In the genomic region with DNA sequence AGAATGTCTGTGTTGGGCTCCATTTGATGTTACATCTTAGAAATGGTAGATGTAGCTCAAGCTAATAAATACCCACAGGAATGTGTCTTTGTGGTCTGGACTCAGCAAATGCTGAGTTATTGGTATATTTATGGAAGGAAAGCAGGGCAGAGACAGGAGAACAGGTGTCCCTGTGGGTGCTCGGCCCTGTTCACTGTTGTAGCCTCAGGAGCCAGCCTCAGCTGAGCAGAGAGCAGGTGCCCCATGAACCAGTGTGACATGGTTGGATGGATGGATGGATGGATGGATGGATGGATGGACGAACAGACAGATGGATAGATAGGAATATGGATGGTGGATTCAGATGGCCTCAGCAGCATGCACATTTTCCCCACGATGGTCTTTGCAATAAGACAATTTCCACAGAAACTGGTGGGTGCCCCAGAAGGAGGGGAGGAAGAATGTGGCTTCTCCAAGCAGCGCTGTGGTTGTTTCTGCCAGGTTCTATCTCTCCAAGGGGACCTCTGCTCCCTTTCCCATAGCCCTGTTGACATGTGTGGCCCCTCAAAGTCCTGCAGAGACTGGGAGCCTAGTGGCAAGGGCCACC, we compare ENCODE assay signal across 9 cellular contexts. TPM values are rescaled to one million over a fixed set of nuclear protein-coding genes. Genes with fewer than 3 reads are reported as not detected.
DNase-seq lines count a peak whose midpoint lies in the region; ATAC-seq, FAIRE-seq and TF ChIP-seq lines count a peak whose summit lies in the region.
"Had no signal": no experiment of that assay in that cellular context is flagged by ENCODE, and none has a peak within 500 bp of the region (broad histone marks: within the 10 kb centered on the region; RNA-seq: fewer than 3 reads in every experiment).

No MANE protein-coding gene starts in this region.

- H3K36me3 ChIP-seq in HCT116 (ENCODE audit: control insufficient read depth in 1 of 2, insufficient read depth in 2 of 2, low read length in 2 of 2): no peaks in the 10 kb centered on the region
- no peaks in the 10 kb centered on the region for H3K36me3 ChIP-seq in smooth muscle cell (ENCODE audit: low read depth)

- H3K27me3 ChIP-seq in HCT116 (ENCODE audit: insufficient read depth, low read length) (no peaks in the 10 kb centered on the region), smooth muscle cell (ENCODE audit: low read depth) (no peaks in the 10 kb centered on the region)

- H3K4me2 ChIP-seq in HCT116 (ENCODE audit: low read length) (0 out of 2 replicates have a peak overlapping the region, but pooled peaks have one; percentile 90), smooth muscle cell (no peak overlapping the region)

- peaks cover 22% of the 10 kb centered on the region for H3F3A ChIP-seq in smooth muscle cell (ENCODE audit: low read depth)

- POLR2A ChIA-PET in HCT116 (lab: Charles Lee): interaction anchor here (1.0 to 1.6 kb wide), 2 partner anchors 9 to 111 kb away, joined by 3 to 5 read pairs; partner anchors contain the start of gene IRF1
- POLR2A ChIA-PET in T-cell (lab: Charles Lee): interaction anchor here in 1 of 2 donors (0.6 to 1.3 kb wide), 4 partner anchors 8 to 368 kb away, joined by 3 to 5 read pairs (median 3); partner anchors contain the start of gene IRF1

- no peak for FAIRE-seq in frontal cortex (lab: Jason Lieb, UNC)

- ATAC-seq in HCT116: no peak
- no peak for ATAC-seq in T-cell (replicated peaks in 1 of 4)
- no peak for ATAC-seq in GM21576 (IDR thresholded peaks at IDR 0.05; ENCODE audit: unreplicated experiment)
- ATAC-seq in omental fat pad (ENCODE audit: low FRiP score): no peak

- CTCF ChIA-PET in HCT116 (lab: Charles Lee): interaction anchor here (0.9 to 3.2 kb wide), 4 partner anchors 27 to 111 kb away, joined by 3 to 37 read pairs (median 16); no protein-coding TSS in a partner anchor
- CTCF ChIA-PET in T-cell (lab: Charles Lee): interaction anchor here (1.6 to 4.4 kb wide), 3 partner anchors 87 to 112 kb away, joined by 4 to 72 read pairs (median 22); no protein-coding TSS in a partner anchor

- H3K4me1 ChIP-seq in HCT116 (ENCODE audit: control insufficient read depth in 1 of 2, insufficient read depth in 2 of 2, low read length in 2 of 2): peaks cover 23 to 71% of the 10 kb centered on the region in 2 experiments
- H3K4me1 ChIP-seq in smooth muscle cell (ENCODE audit: low read depth): peaks cover 7% of the 10 kb centered on the region

- H3K36me3 Mint-ChIP-seq in T-cell: no peaks in the 10 kb centered on the region
- no peaks in the 10 kb centered on the region for H3K36me3 Mint-ChIP-seq in immature natural killer cell
- H3K36me3 Mint-ChIP-seq: brain had no signal

- RAD21 ChIA-PET in HCT116 (lab: Charles Lee; ENCODE audit: low non-redundant PET in 1 of 2, low total read pairs in 2 of 2, uncharacterized antibody in 2 of 2, unreplicated experiment in 2 of 2): interaction anchor here (0.6 to 3.6 kb wide), 3 partner anchors 111 to 264 kb away, joined by 3 to 12 read pairs (median 4); no protein-coding TSS in a partner anchor

- no TSS peak for BruUV-seq in HCT116 (replicated peaks; lab: Mats Ljungman, UMichigan)

- no peaks in the 10 kb centered on the region for H3K9me3 Mint-ChIP-seq in T-cell
- no peaks in the 10 kb centered on the region for H3K9me3 Mint-ChIP-seq in immature natural killer cell
- H3K9me3 Mint-ChIP-seq: brain had no signal

- H3K9me3 ChIP-seq in HCT116 (ENCODE audit: control insufficient read depth in 1 of 2, insufficient read depth in 1 of 2, low read depth in 1 of 2, low read length in 2 of 2) (no peaks in the 10 kb centered on the region), smooth muscle cell (replicated peaks; ENCODE audit: low read depth) (no peaks in the 10 kb centered on the region)

- H3K27ac Mint-ChIP-seq in T-cell (peak overlapping the region; percentile 77 to 99), immature natural killer cell (peak overlapping the region; percentile 93 to 99 (median 96))

- no peaks in the 10 kb centered on the region for H3K27me3 Mint-ChIP-seq in T-cell
- H3K27me3 Mint-ChIP-seq in immature natural killer cell (ENCODE audit: low read depth in 3 of 3): peaks cover 2 to 10% (median 4%) of the 10 kb centered on the region in 3 donors

- no peak for TF ChIP-seq CTCF in HCT116 (IDR thresholded peaks at IDR 0.05 in 2 of 3, conservative IDR thresholded peaks at IDR 0.05 in 1 of 3; ENCODE audit: borderline replicate concordance in 1 of 3, insufficient read depth in 1 of 3, low read depth in 2 of 3, low read length in 2 of 3)
- TF ChIP-seq CTCF in smooth muscle cell (IDR thresholded peaks at IDR 0.05; ENCODE audit: borderline replicate concordance, insufficient read depth, poor library complexity, severe bottlenecking): no peak
- no peak for TF ChIP-seq CTCF in omental fat pad (IDR thresholded peaks at IDR 0.05)

- TF ChIP-seq POLR2A in HCT116 (IDR thresholded peaks at IDR 0.05; ENCODE audit: borderline replicate concordance, extremely low read depth, insufficient read depth, insufficient read length): no peak

- H3K9ac ChIP-seq in HCT116 (ENCODE audit: low read length) (no peak overlapping the region), smooth muscle cell (ENCODE audit: low read depth) (peak overlapping the region; percentile 25)

- H3K79me2 ChIP-seq in HCT116 (ENCODE audit: insufficient read depth, low read length) (no peaks in the 10 kb centered on the region), smooth muscle cell (ENCODE audit: low read depth) (no peaks in the 10 kb centered on the region)

- TF ChIP-seq RAD21 in HCT116 (IDR thresholded peaks at IDR 0.05; ENCODE audit: low read depth): no peak

- no peak overlapping the region for H3K4me3 Mint-ChIP-seq in T-cell
- H3K4me3 Mint-ChIP-seq in immature natural killer cell: peak overlapping the region in 1 of 5 donors; percentile 18

- intact Hi-C loops in HCT116 (cut with micrococcal nuclease): loop anchor here (10.0 kb wide), 1 partner anchor 204 kb away; the partner anchor contains the start of gene SLC22A4

- H2AFZ ChIP-seq in HCT116 (ENCODE audit: low read depth, low read length, poor library complexity, severe bottlenecking) (no peak overlapping the region), smooth muscle cell (ENCODE audit: low read depth) (no peak overlapping the region)

- 95% methylated on average over 4 of the region's 4 CpGs for WGBS in smooth muscle cell (ENCODE audit: low lambda C conversion rate)

- no peaks in the 10 kb centered on the region for H4K20me1 ChIP-seq in HCT116 (ENCODE audit: insufficient read depth)
- H4K20me1 ChIP-seq in smooth muscle cell (ENCODE audit: low read depth): no peaks in the 10 kb centered on the region

- H3K4me1 Mint-ChIP-seq in T-cell (peaks cover 48 to 58% (median 56%) of the 10 kb centered on the region in 3 donors), immature natural killer cell (peaks cover 54 to 66% of the 10 kb centered on the region in 2 donors)

- H3K9me2 ChIP-seq in HCT116 (ENCODE audit: insufficient read depth): no peaks in the 10 kb centered on the region

- no peak overlapping the region for H3K27ac ChIP-seq in HCT116 (ENCODE audit: low read depth, low read length)
- peak overlapping the region; percentile 78 for H3K27ac ChIP-seq in smooth muscle cell (ENCODE audit: low read depth)

- DNase-seq in HCT116 (ENCODE audit: low read depth, low spot score): no peak
- DNase-seq in T-cell: no peak
- no peak for DNase-seq in immature natural killer cell
- DNase-seq in smooth muscle cell (lab: John Stamatoyannopoulos, UW; ENCODE audit: unreplicated experiment): no peak
- DNase-seq in frontal cortex (ENCODE audit: low spot score in 2 of 2): no peak
- DNase-seq in omental fat pad (ENCODE audit: low spot score): no peak
- DNase-seq: NCI-H446 treated with DMSO at 0.1 percent for 48 hours had no signal

- no peak overlapping the region for H3K4me3 ChIP-seq in HCT116 (replicated peaks in 1 of 2; ENCODE audit: low read depth in 1 of 2, low read length in 2 of 2)
- H3K4me3 ChIP-seq in smooth muscle cell: no peak overlapping the region

TF ChIP-seq in HCT116, 20 proteins besides CTCF, POLR2A, EP300 and RAD21 (continues in another document):
- no peak for TF ChIP-seq YY1 (IDR thresholded peaks at IDR 0.05; ENCODE audit: extremely low read depth, insufficient replicate concordance, low read depth, low read length)
- TF ChIP-seq CBX3 (IDR thresholded peaks at IDR 0.05; ENCODE audit: low read depth): no peak
- no peak for TF ChIP-seq POLR2AphosphoS5 (IDR thresholded peaks at IDR 0.05; ENCODE audit: low read depth, low read length)
- TF ChIP-seq ZNF274 (IDR thresholded peaks at IDR 0.05; ENCODE audit: low read depth, low read length): no peak
- TF ChIP-seq ATF3 (IDR thresholded peaks at IDR 0.05): no peak
- no peak for TF ChIP-seq JUND (IDR thresholded peaks at IDR 0.05)
- TF ChIP-seq FOSL1 (IDR thresholded peaks at IDR 0.05; ENCODE audit: low read depth): no peak
- no peak for TF ChIP-seq MAX (IDR thresholded peaks at IDR 0.05)
- TF ChIP-seq SRF (IDR thresholded peaks at IDR 0.05; ENCODE audit: low read depth): no peak
- no peak for TF ChIP-seq SIN3A (IDR thresholded peaks at IDR 0.05; ENCODE audit: low read depth)

RNA-seq across cellular contexts. Expression of gene IRF1, which starts 8.2 kb away (rescaled TPM):
- total RNA-seq in HCT116 (2021; ENCODE audit: unreplicated experiment): 30.1 TPM
- polyA plus RNA-seq in HCT116 (2012): 16.5 and 26.0 TPM in 2 replicates
- total RNA-seq in T-cell: 100 to 1,000 TPM; 167 to 859 (median 252) TPM
- polyA plus RNA-seq in immature natural killer cell: 100 to 1,000 TPM; 349 to 460 (median 371) TPM
- 15.7 and 18.0 TPM in 2 replicates for total RNA-seq in smooth muscle cell
- polyA plus RNA-seq in smooth muscle cell: 19.1 and 25.5 TPM in 2 replicates
- total RNA-seq in frontal cortex: 1.2 TPM
- total RNA-seq in omental fat pad: 100 to 1,000 TPM in 3 of 4 donors, 10 to 100 TPM in 1; 23.5 to 172 (median 133) TPM

RNA-seq across cellular contexts. Expression of gene IL5, which starts 44.5 kb away (rescaled TPM):
- total RNA-seq in HCT116 (2021; ENCODE audit: unreplicated experiment) (not detected), T-cell (1 to 10 TPM in 1 of 5 donors, not detected in 4; 1.2 TPM), smooth muscle cell (not detected in 2 replicates), frontal cortex (not detected), omental fat pad (not detected)
- polyA plus RNA-seq in HCT116 (2012): not detected in 2 replicates
- polyA plus RNA-seq in immature natural killer cell (not detected), smooth muscle cell (not detected in 2 replicates)

RNA-seq across cellular contexts. Expression of gene RAD50, which starts 58.0 kb away (rescaled TPM):
- total RNA-seq in HCT116 (2021; ENCODE audit: unreplicated experiment) (43.6 TPM), T-cell (10 to 100 TPM; 19.7 to 33.7 (median 28.5) TPM), smooth muscle cell (26.8 and 28.8 TPM in 2 replicates), frontal cortex (26.9 TPM), omental fat pad (10 to 100 TPM; 23.4 to 37.4 (median 29.8) TPM)
- polyA plus RNA-seq in HCT116 (2012): 24.9 and 30.5 TPM in 2 replicates
- polyA plus RNA-seq in immature natural killer cell (10 to 100 TPM in 1 of 3 donors, 1 to 10 TPM in 2; 2.4 to 27.4 (median 9.7) TPM), smooth muscle cell (19.9 and 26.1 TPM in 2 replicates)
